ENCODE assay signal across 8 cellular contexts in genomic region chr19:12611361-12611699, GRCh38. TPM values are rescaled to one million over a fixed set of nuclear protein-coding genes. Genes with fewer than 3 reads are reported as not detected.
A peak's percentile ranks its signal among the peaks of the same experiment; 100 is the strongest.
DNase-seq lines count a peak whose midpoint lies in the region; ATAC-seq, FAIRE-seq and TF ChIP-seq lines count a peak whose summit lies in the region.

No MANE protein-coding gene starts in this region.

- no peak for TF ChIP-seq CTCF in A549 (IDR thresholded peaks at IDR 0.05)
- TF ChIP-seq CTCF in GM12864 (IDR thresholded peaks at IDR 0.05; ENCODE audit: low read depth, low read length, missing control alignments), result no peak
- TF ChIP-seq CTCF in astrocyte of the spinal cord (IDR thresholded peaks at IDR 0.05; ENCODE audit: low read depth, low read length), result no peak
- no peak for TF ChIP-seq CTCF in hepatocyte (IDR thresholded peaks at IDR 0.05; ENCODE audit: poor library complexity)
- no peak for TF ChIP-seq CTCF in progenitor cell of endocrine pancreas (IDR thresholded peaks at IDR 0.05; ENCODE audit: unreplicated experiment)

- CTCF ChIA-PET in A549 (lab: Yijun Ruan, JAX), result no interaction called here

- peaks cover 40% of the 10 kb centered on the region for H3K9me3 ChIP-seq in A549
- H3K9me3 ChIP-seq in hepatocyte (ENCODE audit: low read depth), result no peaks in the 10 kb centered on the region

- no peaks in the 10 kb centered on the region for H3K27me3 Mint-ChIP-seq in progenitor cell of endocrine pancreas

- no peak for TF ChIP-seq POLR2A in A549 (IDR thresholded peaks at IDR 0.05; ENCODE audit: low read length)

- H3K79me2 ChIP-seq in hepatocyte, result peaks cover 71% of the 10 kb centered on the region

- H4K20me1 ChIP-seq in hepatocyte (ENCODE audit: insufficient read depth, poor library complexity, severe bottlenecking), result peaks cover 21% of the 10 kb centered on the region

- DNase-seq in A549 (ENCODE audit: low read depth in 1 of 2, low spot score in 1 of 2) (peak; percentile 60 to 75), GM12864 (ENCODE audit: low read depth) (no peak), NCI-H510A (lab: John Stamatoyannopoulos, UW) (peak; percentile 36), astrocyte of the spinal cord (ENCODE audit: low read depth, low spot score) (peak; percentile 88), hepatocyte (ENCODE audit: low spot score) (peak; percentile 89), progenitor cell of endocrine pancreas (ENCODE audit: low spot score, unreplicated experiment) (peak; percentile 29)
- DNase-seq in stimulated activated CD4-positive, alpha-beta T cell treated with anti-CD3 and anti-CD28 coated beads, Interleukin-4, amount 100 ng/mL, for 4 hours, result no peak

- no peaks in the 10 kb centered on the region for H3K9me3 Mint-ChIP-seq in progenitor cell of endocrine pancreas (ENCODE audit: low read depth)

- no peak for FAIRE-seq in A549 (lab: Jason Lieb, UNC)

- peak overlapping the region; percentile 86 for H3K4me2 ChIP-seq in A549
- peak overlapping the region; percentile 80 for H3K4me2 ChIP-seq in hepatocyte

- H3K4me1 Mint-ChIP-seq in progenitor cell of endocrine pancreas (ENCODE audit: low read depth), result peaks cover 3% of the 10 kb centered on the region

- 2% methylated on average over 10 of the region's 10 CpGs for WGBS in A549 (ENCODE audit: missing lambda C conversion rate)
- under 1% methylated on average over 10 of the region's 10 CpGs for WGBS in hepatocyte (ENCODE audit: low lambda C conversion rate, missing lambda C conversion rate)

- H3K36me3 ChIP-seq in hepatocyte (replicated peaks; ENCODE audit: insufficient read depth, low read depth), result no peaks in the 10 kb centered on the region

- H3K27me3 ChIP-seq in hepatocyte, result no peaks in the 10 kb centered on the region

- ATAC-seq in A549 (peak; percentile 85 to 86), GM19467 (IDR thresholded peaks at IDR 0.05; ENCODE audit: unreplicated experiment) (no peak)

- no peaks in the 10 kb centered on the region for H3K9me2 ChIP-seq in hepatocyte (replicated peaks; ENCODE audit: insufficient read depth)

- H3K4me1 ChIP-seq in A549, result no peaks in the 10 kb centered on the region
- peaks cover 8% of the 10 kb centered on the region for H3K4me1 ChIP-seq in hepatocyte (ENCODE audit: insufficient read depth)

- peak overlapping the region; percentile 99 for H3K4me3 Mint-ChIP-seq in progenitor cell of endocrine pancreas (ENCODE audit: low read depth)

- TF ChIP-seq RAD21 in A549 (conservative IDR thresholded peaks at IDR 0.05 in 1 of 2, IDR thresholded peaks at IDR 0.05 in 1 of 2), result no peak

- peak overlapping the region; percentile 60 for H2AFZ ChIP-seq in hepatocyte

- TF ChIP-seq EP300 in A549 (IDR thresholded peaks at IDR 0.05), result no peak

- H3K27ac ChIP-seq in A549, result peak overlapping the region; percentile 82 to 93
- H3K27ac ChIP-seq in hepatocyte, result peak overlapping the region; percentile 97

- peak overlapping the region; percentile 100 for H3K27ac Mint-ChIP-seq in progenitor cell of endocrine pancreas

- in situ Hi-C loops in astrocyte of the spinal cord (cut with HindIII; ENCODE audit: low sequenced_read_pairs), result no loop called here

- POLR2A ChIA-PET in A549 (lab: Yijun Ruan, JAX), result interaction anchor here (0.7 to 1.5 kb wide), 6 partner anchors 13 to 952 kb away, joined by 3 to 9 read pairs (median 3); partner anchors contain the start of genes MAN2B1, ZNF443 and ZNF564

- H3K4me3 ChIP-seq in A549 (peak overlapping the region; percentile 99), GM12864 (ENCODE audit: low read depth, low read length) (peak overlapping the region; percentile 80), astrocyte of the spinal cord (ENCODE audit: low read depth, low read length) (peak overlapping the region; percentile 93), hepatocyte (peak overlapping the region; percentile 58)

- peaks cover 15% of the 10 kb centered on the region for H3K36me3 Mint-ChIP-seq in progenitor cell of endocrine pancreas (ENCODE audit: insufficient read depth)

TF ChIP-seq in A549, 52 proteins besides CTCF, POLR2A, EP300 and RAD21:
- TF ChIP-seq KDM5A (IDR thresholded peaks at IDR 0.05), result no peak
- TF ChIP-seq EHMT2 (IDR thresholded peaks at IDR 0.05; ENCODE audit: low read depth), result no peak
- TF ChIP-seq HOXB5 (CRISPR knock-in tag; IDR thresholded peaks at IDR 0.05), result no peak
- no peak for TF ChIP-seq JUNB (IDR thresholded peaks at IDR 0.05)
- TF ChIP-seq ZFP36 (IDR thresholded peaks at IDR 0.05; ENCODE audit: borderline replicate concordance, partially characterized antibody), result no peak
- no peak for TF ChIP-seq EHF (CRISPR knock-in tag; IDR thresholded peaks at IDR 0.05)
- TF ChIP-seq CHD2 (IDR thresholded peaks at IDR 0.05; ENCODE audit: low read length, partially characterized antibody), result no peak

RNA-seq across cellular contexts. Expression of gene ZNF791, which starts 0.6 kb away (rescaled TPM):
- 7.1 and 8.0 TPM in 2 replicates for polyA plus RNA-seq in A549 (2011; rRNA removed)
- 3.6 and 4.4 TPM in 2 replicates for polyA plus RNA-seq in A549 (2012; cell fraction: cytosol; rRNA removed)
- polyA plus RNA-seq in A549 (2012; cell fraction: nucleus; rRNA removed), result 1.8 and 2.7 TPM in 2 replicates
- 4.5 to 4.6 TPM (median 4.5 TPM) in 3 replicates for polyA plus RNA-seq in A549 (2017; fragmentation: RNase III; extraction: RNeasy Plus Mini Kit Qiagen cat#74134 plus additional on column Dnase treatment)
- 3.2 and 6.2 TPM in 2 replicates for polyA minus RNA-seq in A549 (2011; rRNA and poly(A)+ RNA removed)
- total RNA-seq in hepatocyte, result 16.1 and 16.2 TPM in 2 replicates
- polyA plus RNA-seq in hepatocyte, result 11.5 and 16.6 TPM in 2 replicates
- total RNA-seq in progenitor cell of endocrine pancreas, result 22.3 and 24.3 TPM in 2 replicates

RNA-seq across cellular contexts. Expression of gene ZNF490, which starts 0.7 kb away (rescaled TPM):
- polyA plus RNA-seq in A549 (2011; rRNA removed) (2.4 and 2.5 TPM in 2 replicates), A549 (2017; fragmentation: RNase III; extraction: RNeasy Plus Mini Kit Qiagen cat#74134 plus additional on column Dnase treatment) (0.57 to 0.85 TPM (median 0.79 TPM) in 3 replicates), hepatocyte (1.8 and 2.3 TPM in 2 replicates)
- polyA plus RNA-seq in A549 (2012; cell fraction: cytosol; rRNA removed), result 0.54 TPM in 2 replicates
- 0.37 and 0.43 TPM in 2 replicates for polyA plus RNA-seq in A549 (2012; cell fraction: nucleus; rRNA removed)
- 5.7 and 10.2 TPM in 2 replicates for polyA minus RNA-seq in A549 (2011; rRNA and poly(A)+ RNA removed)
- total RNA-seq in hepatocyte (7.8 and 8.1 TPM in 2 replicates), progenitor cell of endocrine pancreas (12.7 and 15.1 TPM in 2 replicates)

RNA-seq across cellular contexts. Expression of gene MAN2B1, which starts 55.2 kb away (rescaled TPM):
- polyA plus RNA-seq in A549 (2011; rRNA removed) (13.0 and 14.4 TPM in 2 replicates), A549 (2017; fragmentation: RNase III; extraction: RNeasy Plus Mini Kit Qiagen cat#74134 plus additional on column Dnase treatment) (15.4 to 16.3 TPM (median 15.9 TPM) in 3 replicates), hepatocyte (77.1 and 81.9 TPM in 2 replicates)
- 14.9 and 18.1 TPM in 2 replicates for polyA plus RNA-seq in A549 (2012; cell fraction: cytosol; rRNA removed)
- 45.1 and 51.5 TPM in 2 replicates for polyA plus RNA-seq in A549 (2012; cell fraction: nucleus; rRNA removed)
- polyA minus RNA-seq in A549 (2011; rRNA and poly(A)+ RNA removed), result 17.8 and 23.6 TPM in 2 replicates
- total RNA-seq in hepatocyte (67.2 and 68.8 TPM in 2 replicates), progenitor cell of endocrine pancreas (115 and 120 TPM in 2 replicates)

RNA-seq across cellular contexts. Expression of gene WDR83, which starts 55.3 kb away (rescaled TPM):
- 4.3 and 4.8 TPM in 2 replicates for polyA plus RNA-seq in A549 (2011; rRNA removed)
- polyA plus RNA-seq in A549 (2012; cell fraction: cytosol; rRNA removed), result 11.9 and 12.5 TPM in 2 replicates
- 13.7 and 15.0 TPM in 2 replicates for polyA plus RNA-seq in A549 (2012; cell fraction: nucleus; rRNA removed)
- 11.1 to 13.7 TPM (median 11.4 TPM) in 3 replicates for polyA plus RNA-seq in A549 (2017; fragmentation: RNase III; extraction: RNeasy Plus Mini Kit Qiagen cat#74134 plus additional on column Dnase treatment)
- polyA minus RNA-seq in A549 (2011; rRNA and poly(A)+ RNA removed), result 4.0 and 6.2 TPM in 2 replicates
- total RNA-seq in hepatocyte, result 9.1 and 12.2 TPM in 2 replicates
- 19.5 and 21.5 TPM in 2 replicates for polyA plus RNA-seq in hepatocyte
- total RNA-seq in progenitor cell of endocrine pancreas, result 16.3 and 17.2 TPM in 2 replicates

Comparison
In these comparisons a context has a peak if more than half of its experiments do, and no peak if none do; other contexts are left out.
1. DNase-seq: peak in A549 (2 of 2), NCI-H510A (single experiment), astrocyte of the spinal cord (single experiment), hepatocyte (single experiment) and progenitor cell of endocrine pancreas (single experiment); none in GM12864 (single experiment) and stimulated activated CD4-positive, alpha-beta T cell treated with anti-CD3 and anti-CD28 coated beads, Interleukin-4, amount 100 ng/mL, for 4 hours (0 of 2).
2. Peak in every context shown above with its lines, with median percentiles within 50 percentile points of each other: H3K4me3 ChIP-seq.